Comparison of ENCODE assay signal across 2 cellular contexts in genomic region chr17:8785547-8786412, GRCh38.
TF ChIP-seq lines count a peak whose summit lies in the region.

No MANE protein-coding gene starts in this region.

TF ChIP-seq in GM23338, 12 proteins besides CTCF, POLR2A, EP300 and RAD21:
- TF ChIP-seq POLR2AphosphoS5 (IDR thresholded peaks at IDR 0.05; ENCODE audit: low read depth) (no peak), CREB1 (CRISPR knock-in tag; IDR thresholded peaks at IDR 0.05; ENCODE audit: low read depth) (no peak), STAT1 (IDR thresholded peaks at IDR 0.05; ENCODE audit: unreplicated experiment) (no peak), JUNB (IDR thresholded peaks at IDR 0.05; ENCODE audit: unreplicated experiment) (no peak), ZNF114 (CRISPR knock-in tag; IDR thresholded peaks at IDR 0.05) (no peak), REST (IDR thresholded peaks at IDR 0.05; ENCODE audit: unreplicated experiment) (no peak), ETS1 (IDR thresholded peaks at IDR 0.05) (no peak), ZNF331 (CRISPR knock-in tag; IDR thresholded peaks at IDR 0.05; ENCODE audit: low read depth) (no peak), NANOG (IDR thresholded peaks at IDR 0.05; ENCODE audit: borderline replicate concordance) (no peak), EZH2phosphoT487 (IDR thresholded peaks at IDR 0.05; ENCODE audit: unreplicated experiment) (no peak), EZH2 (IDR thresholded peaks at IDR 0.05; ENCODE audit: low read depth, unreplicated experiment) (no peak)
- TF ChIP-seq, protein P1, sequence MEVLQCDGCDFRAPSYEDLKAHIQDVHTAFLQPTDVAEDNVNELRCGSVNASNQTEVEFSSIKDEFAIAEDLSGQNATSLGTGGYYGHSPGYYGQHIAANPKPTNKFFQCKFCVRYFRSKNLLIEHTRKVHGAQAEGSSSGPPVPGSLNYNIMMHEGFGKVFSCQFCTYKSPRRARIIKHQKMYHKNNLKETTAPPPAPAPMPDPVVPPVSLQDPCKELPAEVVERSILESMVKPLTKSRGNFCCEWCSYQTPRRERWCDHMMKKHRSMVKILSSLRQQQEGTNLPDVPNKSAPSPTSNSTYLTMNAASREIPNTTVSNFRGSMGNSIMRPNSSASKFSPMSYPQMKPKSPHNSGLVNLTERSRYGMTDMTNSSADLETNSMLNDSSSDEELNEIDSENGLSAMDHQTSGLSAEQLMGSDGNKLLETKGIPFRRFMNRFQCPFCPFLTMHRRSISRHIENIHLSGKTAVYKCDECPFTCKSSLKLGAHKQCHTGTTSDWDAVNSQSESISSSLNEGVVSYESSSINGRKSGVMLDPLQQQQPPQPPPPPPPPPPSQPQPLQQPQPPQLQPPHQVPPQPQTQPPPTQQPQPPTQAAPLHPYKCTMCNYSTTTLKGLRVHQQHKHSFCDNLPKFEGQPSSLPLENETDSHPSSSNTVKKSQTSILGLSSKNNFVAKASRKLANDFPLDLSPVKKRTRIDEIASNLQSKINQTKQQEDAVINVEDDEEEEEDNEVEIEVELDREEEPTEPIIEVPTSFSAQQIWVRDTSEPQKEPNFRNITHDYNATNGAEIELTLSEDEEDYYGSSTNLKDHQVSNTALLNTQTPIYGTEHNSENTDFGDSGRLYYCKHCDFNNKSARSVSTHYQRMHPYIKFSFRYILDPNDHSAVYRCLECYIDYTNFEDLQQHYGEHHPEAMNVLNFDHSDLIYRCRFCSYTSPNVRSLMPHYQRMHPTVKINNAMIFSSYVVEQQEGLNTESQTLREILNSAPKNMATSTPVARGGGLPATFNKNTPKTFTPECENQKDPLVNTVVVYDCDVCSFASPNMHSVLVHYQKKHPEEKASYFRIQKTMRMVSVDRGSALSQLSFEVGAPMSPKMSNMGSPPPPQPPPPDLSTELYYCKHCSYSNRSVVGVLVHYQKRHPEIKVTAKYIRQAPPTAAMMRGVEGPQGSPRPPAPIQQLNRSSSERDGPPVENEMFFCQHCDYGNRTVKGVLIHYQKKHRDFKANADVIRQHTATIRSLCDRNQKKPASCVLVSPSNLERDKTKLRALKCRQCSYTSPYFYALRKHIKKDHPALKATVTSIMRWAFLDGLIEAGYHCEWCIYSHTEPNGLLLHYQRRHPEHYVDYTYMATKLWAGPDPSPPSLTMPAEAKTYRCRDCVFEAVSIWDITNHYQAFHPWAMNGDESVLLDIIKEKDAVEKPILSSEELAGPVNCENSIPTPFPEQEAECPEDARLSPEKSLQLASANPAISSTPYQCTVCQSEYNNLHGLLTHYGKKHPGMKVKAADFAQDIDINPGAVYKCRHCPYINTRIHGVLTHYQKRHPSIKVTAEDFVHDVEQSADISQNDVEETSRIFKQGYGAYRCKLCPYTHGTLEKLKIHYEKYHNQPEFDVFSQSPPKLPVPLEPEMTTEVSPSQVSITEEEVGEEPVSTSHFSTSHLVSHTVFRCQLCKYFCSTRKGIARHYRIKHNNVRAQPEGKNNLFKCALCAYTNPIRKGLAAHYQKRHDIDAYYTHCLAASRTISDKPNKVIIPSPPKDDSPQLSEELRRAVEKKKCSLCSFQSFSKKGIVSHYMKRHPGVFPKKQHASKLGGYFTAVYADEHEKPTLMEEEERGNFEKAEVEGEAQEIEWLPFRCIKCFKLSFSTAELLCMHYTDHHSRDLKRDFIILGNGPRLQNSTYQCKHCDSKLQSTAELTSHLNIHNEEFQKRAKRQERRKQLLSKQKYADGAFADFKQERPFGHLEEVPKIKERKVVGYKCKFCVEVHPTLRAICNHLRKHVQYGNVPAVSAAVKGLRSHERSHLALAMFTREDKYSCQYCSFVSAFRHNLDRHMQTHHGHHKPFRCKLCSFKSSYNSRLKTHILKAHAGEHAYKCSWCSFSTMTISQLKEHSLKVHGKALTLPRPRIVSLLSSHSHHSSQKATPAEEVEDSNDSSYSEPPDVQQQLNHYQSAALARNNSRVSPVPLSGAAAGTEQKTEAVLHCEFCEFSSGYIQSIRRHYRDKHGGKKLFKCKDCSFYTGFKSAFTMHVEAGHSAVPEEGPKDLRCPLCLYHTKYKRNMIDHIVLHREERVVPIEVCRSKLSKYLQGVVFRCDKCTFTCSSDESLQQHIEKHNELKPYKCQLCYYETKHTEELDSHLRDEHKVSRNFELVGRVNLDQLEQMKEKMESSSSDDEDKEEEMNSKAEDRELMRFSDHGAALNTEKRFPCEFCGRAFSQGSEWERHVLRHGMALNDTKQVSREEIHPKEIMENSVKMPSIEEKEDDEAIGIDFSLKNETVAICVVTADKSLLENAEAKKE (CRISPR knock-in tag; IDR thresholded peaks at IDR 0.05): no peak

TF ChIP-seq in neural cell, 6 proteins besides CTCF, POLR2A, EP300 and RAD21:
- TF ChIP-seq TAF1 (IDR thresholded peaks at IDR 0.05; ENCODE audit: low read depth): no peak
- no peak for TF ChIP-seq POLR2AphosphoS5 (IDR thresholded peaks at IDR 0.05)
- peak; percentile 69 for TF ChIP-seq SMC3 (conservative IDR thresholded peaks at IDR 0.05; ENCODE audit: poor library complexity)
